ENCODE assay signal across 26 cellular contexts in genomic region chr11:21783954-21784353, GRCh38.
"Had no signal": no experiment of that assay in that cellular context is flagged by ENCODE, and none has a peak within 500 bp of the region (broad histone marks: within the 10 kb centered on the region; RNA-seq: fewer than 3 reads in every experiment).

No MANE protein-coding gene starts in this region.

- H3K4me3 Mint-ChIP-seq: activated CD4-positive, alpha-beta memory T cell treated with anti-CD3 and anti-CD28 coated beads, Interleukin-2, amount 10 ng/mL, durations not matched to agents 7 days and 5 days; activated CD4-positive, alpha-beta T cell treated with anti-CD3 and anti-CD28 coated beads, Interleukin-2, amount 10 ng/mL, durations not matched to agents 7 days and 5 days; activated naive CD4-positive, alpha-beta T cell treated with anti-CD3 and anti-CD28 coated beads, Interleukin-2, amount 10 ng/mL, durations not matched to agents 7 days and 5 days; activated naive CD8-positive, alpha-beta T cell treated with anti-CD3 and anti-CD28 coated beads, Interleukin-2, amount 10 ng/mL, durations not matched to agents 7 days and 5 days; activated T-cell treated with anti-CD3 and anti-CD28 coated beads, Interleukin-2, amount 50 U/mL, for 24 hours; activated T-cell treated with anti-CD3 and anti-CD28 coated beads, Interleukin-2, amount 50 U/mL, for 72 hours; brain; central memory CD8-positive, alpha-beta T cell; dendritic cell treated with granulocyte-macrophage colony-stimulating factor and Interleukin-4, amounts not matched to agents 40 ng/mL and 50 ng/mL, for 4 days; endodermal cell had no signal

- H3K27me3 ChIP-seq: ascending aorta, dorsolateral prefrontal cortex had no signal

- H3K9me3 ChIP-seq: ascending aorta had no signal

- H3K36me3 ChIP-seq: ascending aorta had no signal

- H3K27ac ChIP-seq: ascending aorta, coronary artery, dorsolateral prefrontal cortex had no signal

- ATAC-seq: activated naive CD4-positive, alpha-beta T cell treated with anti-CD3 and anti-CD28 coated beads, Interleukin-2, amount 50 U/mL, for 72 hours; activated T-cell treated with anti-CD3 and anti-CD28 coated beads, Interleukin-2, amount 50 U/mL, for 72 hours; esophagus mucosa had no signal

- DNase-seq: activated CD4-positive, alpha-beta memory T cell treated with anti-CD3 and anti-CD28 coated beads, Interleukin-2, amount 10 ng/mL, durations not matched to agents 7 days and 5 days; activated CD4-positive, alpha-beta T cell treated with anti-CD3 and anti-CD28 coated beads for 1 hour; activated CD4-positive, alpha-beta T cell treated with anti-CD3 and anti-CD28 coated beads for 4 hours; activated CD4-positive, alpha-beta T cell treated with anti-CD3 and anti-CD28 coated beads, Interleukin-2, amount 10 ng/mL, durations not matched to agents 7 days and 5 days; activated CD4-positive, alpha-beta T cell treated with anti-CD3 and anti-CD28 coated beads, Interleukin-2, amount 50 U/mL, for 4 hours; activated CD8-positive, alpha-beta memory T cell treated with anti-CD3 and anti-CD28 coated beads, Interleukin-2, amount 50 U/mL, for 48 hours; activated gamma-delta T cell; activated naive CD4-positive, alpha-beta T cell; activated naive CD4-positive, alpha-beta T cell treated with anti-CD3 and anti-CD28 coated beads, Interleukin-2, amount 10 ng/mL, durations not matched to agents 7 days and 5 days; activated naive CD8-positive, alpha-beta T cell treated with anti-CD3 and anti-CD28 coated beads, Interleukin-2, amount 10 ng/mL, durations not matched to agents 7 days and 5 days; activated T-cell treated with anti-CD3 and anti-CD28 coated beads for 4 hours; activated T-cell treated with anti-CD3 and anti-CD28 coated beads, Interleukin-2, amount 50 U/mL, for 24 hours; activated T-cell treated with anti-CD3 and anti-CD28 coated beads, Interleukin-2, amount 50 U/mL, for 72 hours; dorsolateral prefrontal cortex; effector memory CD4-positive, alpha-beta T cell; endodermal cell; foreskin fibroblast; head of caudate nucleus; T-helper 2 cell had no signal

- H3K4me1 Mint-ChIP-seq: activated CD4-positive, alpha-beta memory T cell treated with anti-CD3 and anti-CD28 coated beads, Interleukin-2, amount 10 ng/mL, durations not matched to agents 7 days and 5 days; activated CD4-positive, alpha-beta T cell treated with anti-CD3 and anti-CD28 coated beads, Interleukin-2, amount 10 ng/mL, durations not matched to agents 7 days and 5 days; activated naive CD4-positive, alpha-beta T cell treated with anti-CD3 and anti-CD28 coated beads, Interleukin-2, amount 10 ng/mL, durations not matched to agents 7 days and 5 days; activated naive CD8-positive, alpha-beta T cell treated with anti-CD3 and anti-CD28 coated beads, Interleukin-2, amount 10 ng/mL, durations not matched to agents 7 days and 5 days; central memory CD8-positive, alpha-beta T cell had no signal

- H3K9me3 Mint-ChIP-seq: dendritic cell treated with granulocyte-macrophage colony-stimulating factor and Interleukin-4, amounts not matched to agents 40 ng/mL and 50 ng/mL, for 4 days; endodermal cell had no signal

- H3K4me1 ChIP-seq: ascending aorta had no signal

- H3K27ac Mint-ChIP-seq: activated CD4-positive, alpha-beta memory T cell treated with anti-CD3 and anti-CD28 coated beads, Interleukin-2, amount 10 ng/mL, durations not matched to agents 7 days and 5 days; activated CD4-positive, alpha-beta T cell treated with anti-CD3 and anti-CD28 coated beads, Interleukin-2, amount 10 ng/mL, durations not matched to agents 7 days and 5 days; activated naive CD4-positive, alpha-beta T cell treated with anti-CD3 and anti-CD28 coated beads, Interleukin-2, amount 10 ng/mL, durations not matched to agents 7 days and 5 days; activated naive CD4-positive, alpha-beta T cell treated with anti-CD3 and anti-CD28 coated beads, Interleukin-2, amount 50 U/mL, for 72 hours; activated naive CD8-positive, alpha-beta T cell treated with anti-CD3 and anti-CD28 coated beads, Interleukin-2, amount 10 ng/mL, durations not matched to agents 7 days and 5 days; activated T-cell treated with anti-CD3 and anti-CD28 coated beads, Interleukin-2, amount 50 U/mL, for 24 hours; activated T-cell treated with anti-CD3 and anti-CD28 coated beads, Interleukin-2, amount 50 U/mL, for 72 hours; brain; dendritic cell treated with granulocyte-macrophage colony-stimulating factor and Interleukin-4, amounts not matched to agents 40 ng/mL and 50 ng/mL, for 4 days; endodermal cell had no signal

- H3K36me3 Mint-ChIP-seq: activated naive CD4-positive, alpha-beta T cell treated with anti-CD3 and anti-CD28 coated beads, Interleukin-2, amount 10 ng/mL, durations not matched to agents 7 days and 5 days; activated naive CD8-positive, alpha-beta T cell treated with anti-CD3 and anti-CD28 coated beads, Interleukin-2, amount 10 ng/mL, durations not matched to agents 7 days and 5 days; brain had no signal

- H3K4me3 ChIP-seq: ascending aorta, coronary artery, dorsolateral prefrontal cortex had no signal

- H3K27me3 Mint-ChIP-seq: activated CD4-positive, alpha-beta memory T cell treated with anti-CD3 and anti-CD28 coated beads, Interleukin-2, amount 10 ng/mL, durations not matched to agents 7 days and 5 days; activated CD4-positive, alpha-beta T cell treated with anti-CD3 and anti-CD28 coated beads, Interleukin-2, amount 10 ng/mL, durations not matched to agents 7 days and 5 days; activated naive CD4-positive, alpha-beta T cell treated with anti-CD3 and anti-CD28 coated beads, Interleukin-2, amount 10 ng/mL, durations not matched to agents 7 days and 5 days; activated naive CD8-positive, alpha-beta T cell treated with anti-CD3 and anti-CD28 coated beads, Interleukin-2, amount 10 ng/mL, durations not matched to agents 7 days and 5 days; activated T-cell treated with anti-CD3 and anti-CD28 coated beads, Interleukin-2, amount 50 U/mL, for 24 hours; brain; central memory CD8-positive, alpha-beta T cell; dendritic cell treated with granulocyte-macrophage colony-stimulating factor and Interleukin-4, amounts not matched to agents 40 ng/mL and 50 ng/mL, for 4 days had no signal
